1 cellular context compared by ENCODE assay signal in the genomic region with DNA sequence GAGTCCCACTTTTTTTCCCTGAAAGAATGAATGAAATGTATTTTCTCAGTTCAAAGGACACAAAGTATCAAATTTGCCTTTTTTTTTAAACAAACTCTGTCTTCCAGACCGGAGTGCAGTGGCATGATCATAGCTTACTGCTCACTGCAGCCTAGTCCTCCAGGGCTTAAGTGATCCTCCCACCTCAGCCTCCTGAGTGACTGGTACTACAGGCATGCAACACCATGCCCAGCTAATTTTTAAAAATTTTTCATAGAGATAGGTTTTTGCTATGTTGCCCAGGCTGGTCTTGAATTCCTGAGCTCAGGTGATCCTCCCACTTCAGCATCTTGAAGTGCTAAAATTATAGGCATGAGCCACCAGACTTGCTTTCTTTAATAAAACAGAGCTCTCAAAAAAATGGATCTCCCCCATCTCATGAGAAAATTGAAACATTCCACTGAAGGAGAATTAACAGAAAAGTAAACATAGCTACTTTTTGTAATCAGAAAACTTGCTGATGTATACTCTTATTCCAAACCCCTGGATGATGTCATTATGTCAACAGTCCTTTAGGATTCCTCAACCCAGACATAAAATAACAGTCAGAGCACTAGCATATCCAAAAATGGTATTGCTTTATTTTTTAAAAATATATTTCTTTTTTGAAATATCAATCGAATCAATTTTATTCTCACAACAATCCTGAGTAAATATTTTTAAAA.
TF ChIP-seq lines count a peak whose summit lies in the region.

No MANE protein-coding gene starts in this region.

TF ChIP-seq in HepG2, 621 proteins besides CTCF, POLR2A, EP300 and RAD21:
- peak; percentile 65 for TF ChIP-seq ATF7 (IDR thresholded peaks at IDR 0.05)
- TF ChIP-seq ATF7 (CRISPR knock-in tag; IDR thresholded peaks at IDR 0.05) = no peak
- 0 out of 2 replicates have a peak, but pooled peaks have one; percentile 23 for TF ChIP-seq ZNF263 (CRISPR knock-in tag; IDR thresholded peaks at IDR 0.05)
- TF ChIP-seq ZKSCAN8 (CRISPR knock-in tag; IDR thresholded peaks at IDR 0.05; ENCODE audit: borderline replicate concordance) = no peak
